1 cellular context compared by ENCODE assay signal in the genomic region with DNA sequence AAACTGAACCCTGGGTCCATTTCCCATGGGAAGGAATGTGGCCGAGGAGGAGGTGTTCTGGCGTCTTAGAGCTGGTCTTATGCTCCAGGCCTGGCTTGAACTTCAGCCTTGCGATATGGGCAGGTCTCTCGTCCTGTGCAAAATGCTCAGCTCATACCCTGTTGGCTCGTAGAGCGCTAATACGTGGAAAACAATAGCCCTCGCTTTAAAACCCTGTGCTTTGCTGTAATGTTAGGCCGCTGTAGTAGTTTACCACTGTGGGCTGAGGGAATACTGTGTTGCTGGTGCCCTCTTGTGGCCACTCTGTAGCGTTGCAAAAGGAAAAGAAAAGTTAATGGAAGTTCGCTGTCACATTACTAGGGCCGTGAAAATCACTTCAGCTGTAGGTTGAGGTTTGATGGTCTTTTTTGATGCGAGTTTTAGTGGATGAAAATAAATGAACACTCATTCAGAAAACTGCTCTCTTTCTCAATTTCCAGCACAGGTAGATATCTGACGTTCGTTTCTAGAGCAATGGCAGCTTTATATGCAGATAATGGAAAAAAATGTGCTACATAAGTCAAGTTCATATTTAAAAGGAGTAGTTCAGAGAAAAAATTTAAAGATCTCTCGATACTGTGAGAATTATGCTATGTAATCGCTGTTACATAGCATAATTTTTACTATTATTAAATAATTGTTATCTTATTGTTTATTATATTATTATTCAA.
TF ChIP-seq lines count a peak whose summit lies in the region.

No MANE protein-coding gene starts in this region.

TF ChIP-seq in GM23338, 12 proteins besides CTCF, POLR2A, EP300 and RAD21 (continued from another document):
- TF ChIP-seq, protein P1, sequence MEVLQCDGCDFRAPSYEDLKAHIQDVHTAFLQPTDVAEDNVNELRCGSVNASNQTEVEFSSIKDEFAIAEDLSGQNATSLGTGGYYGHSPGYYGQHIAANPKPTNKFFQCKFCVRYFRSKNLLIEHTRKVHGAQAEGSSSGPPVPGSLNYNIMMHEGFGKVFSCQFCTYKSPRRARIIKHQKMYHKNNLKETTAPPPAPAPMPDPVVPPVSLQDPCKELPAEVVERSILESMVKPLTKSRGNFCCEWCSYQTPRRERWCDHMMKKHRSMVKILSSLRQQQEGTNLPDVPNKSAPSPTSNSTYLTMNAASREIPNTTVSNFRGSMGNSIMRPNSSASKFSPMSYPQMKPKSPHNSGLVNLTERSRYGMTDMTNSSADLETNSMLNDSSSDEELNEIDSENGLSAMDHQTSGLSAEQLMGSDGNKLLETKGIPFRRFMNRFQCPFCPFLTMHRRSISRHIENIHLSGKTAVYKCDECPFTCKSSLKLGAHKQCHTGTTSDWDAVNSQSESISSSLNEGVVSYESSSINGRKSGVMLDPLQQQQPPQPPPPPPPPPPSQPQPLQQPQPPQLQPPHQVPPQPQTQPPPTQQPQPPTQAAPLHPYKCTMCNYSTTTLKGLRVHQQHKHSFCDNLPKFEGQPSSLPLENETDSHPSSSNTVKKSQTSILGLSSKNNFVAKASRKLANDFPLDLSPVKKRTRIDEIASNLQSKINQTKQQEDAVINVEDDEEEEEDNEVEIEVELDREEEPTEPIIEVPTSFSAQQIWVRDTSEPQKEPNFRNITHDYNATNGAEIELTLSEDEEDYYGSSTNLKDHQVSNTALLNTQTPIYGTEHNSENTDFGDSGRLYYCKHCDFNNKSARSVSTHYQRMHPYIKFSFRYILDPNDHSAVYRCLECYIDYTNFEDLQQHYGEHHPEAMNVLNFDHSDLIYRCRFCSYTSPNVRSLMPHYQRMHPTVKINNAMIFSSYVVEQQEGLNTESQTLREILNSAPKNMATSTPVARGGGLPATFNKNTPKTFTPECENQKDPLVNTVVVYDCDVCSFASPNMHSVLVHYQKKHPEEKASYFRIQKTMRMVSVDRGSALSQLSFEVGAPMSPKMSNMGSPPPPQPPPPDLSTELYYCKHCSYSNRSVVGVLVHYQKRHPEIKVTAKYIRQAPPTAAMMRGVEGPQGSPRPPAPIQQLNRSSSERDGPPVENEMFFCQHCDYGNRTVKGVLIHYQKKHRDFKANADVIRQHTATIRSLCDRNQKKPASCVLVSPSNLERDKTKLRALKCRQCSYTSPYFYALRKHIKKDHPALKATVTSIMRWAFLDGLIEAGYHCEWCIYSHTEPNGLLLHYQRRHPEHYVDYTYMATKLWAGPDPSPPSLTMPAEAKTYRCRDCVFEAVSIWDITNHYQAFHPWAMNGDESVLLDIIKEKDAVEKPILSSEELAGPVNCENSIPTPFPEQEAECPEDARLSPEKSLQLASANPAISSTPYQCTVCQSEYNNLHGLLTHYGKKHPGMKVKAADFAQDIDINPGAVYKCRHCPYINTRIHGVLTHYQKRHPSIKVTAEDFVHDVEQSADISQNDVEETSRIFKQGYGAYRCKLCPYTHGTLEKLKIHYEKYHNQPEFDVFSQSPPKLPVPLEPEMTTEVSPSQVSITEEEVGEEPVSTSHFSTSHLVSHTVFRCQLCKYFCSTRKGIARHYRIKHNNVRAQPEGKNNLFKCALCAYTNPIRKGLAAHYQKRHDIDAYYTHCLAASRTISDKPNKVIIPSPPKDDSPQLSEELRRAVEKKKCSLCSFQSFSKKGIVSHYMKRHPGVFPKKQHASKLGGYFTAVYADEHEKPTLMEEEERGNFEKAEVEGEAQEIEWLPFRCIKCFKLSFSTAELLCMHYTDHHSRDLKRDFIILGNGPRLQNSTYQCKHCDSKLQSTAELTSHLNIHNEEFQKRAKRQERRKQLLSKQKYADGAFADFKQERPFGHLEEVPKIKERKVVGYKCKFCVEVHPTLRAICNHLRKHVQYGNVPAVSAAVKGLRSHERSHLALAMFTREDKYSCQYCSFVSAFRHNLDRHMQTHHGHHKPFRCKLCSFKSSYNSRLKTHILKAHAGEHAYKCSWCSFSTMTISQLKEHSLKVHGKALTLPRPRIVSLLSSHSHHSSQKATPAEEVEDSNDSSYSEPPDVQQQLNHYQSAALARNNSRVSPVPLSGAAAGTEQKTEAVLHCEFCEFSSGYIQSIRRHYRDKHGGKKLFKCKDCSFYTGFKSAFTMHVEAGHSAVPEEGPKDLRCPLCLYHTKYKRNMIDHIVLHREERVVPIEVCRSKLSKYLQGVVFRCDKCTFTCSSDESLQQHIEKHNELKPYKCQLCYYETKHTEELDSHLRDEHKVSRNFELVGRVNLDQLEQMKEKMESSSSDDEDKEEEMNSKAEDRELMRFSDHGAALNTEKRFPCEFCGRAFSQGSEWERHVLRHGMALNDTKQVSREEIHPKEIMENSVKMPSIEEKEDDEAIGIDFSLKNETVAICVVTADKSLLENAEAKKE (CRISPR knock-in tag; IDR thresholded peaks at IDR 0.05), result no peak
TF ChIP-seq in GM23338: peak in this region for 0.
